Comparison of ENCODE assay signal across 6 cellular contexts in genomic region chr19:19137556-19138109, GRCh38.
DNase-seq lines count a peak whose midpoint lies in the region; ATAC-seq and TF ChIP-seq lines count a peak whose summit lies in the region.

No MANE protein-coding gene starts in this region.

- peaks cover 9% of the 10 kb centered on the region for H3K36me3 Mint-ChIP-seq in activated naive CD8-positive, alpha-beta T cell treated with anti-CD3 and anti-CD28 coated beads, Interleukin-2, amount 50 U/mL, for 24 hours (ENCODE audit: low read depth)

- peak overlapping the region; percentile 92 for H3K4me3 Mint-ChIP-seq in activated naive CD8-positive, alpha-beta T cell treated with anti-CD3 and anti-CD28 coated beads, Interleukin-2, amount 50 U/mL, for 24 hours

- peak overlapping the region; percentile 94 for H3K27ac Mint-ChIP-seq in activated naive CD8-positive, alpha-beta T cell treated with anti-CD3 and anti-CD28 coated beads, Interleukin-2, amount 50 U/mL, for 24 hours

- peaks cover 7 to 10% of the 10 kb centered on the region in 2 donors for H3K4me1 ChIP-seq in mucosa of rectum (ENCODE audit: control insufficient read depth in 2 of 2, insufficient read depth in 2 of 2, low read length in 2 of 2)

- peak overlapping the region; percentile 61 for H3K4me3 ChIP-seq in GM12875 (ENCODE audit: low read depth, low read length)
- H3K4me3 ChIP-seq in mucosa of rectum (ENCODE audit: low read length in 2 of 2) = peak overlapping the region; percentile 94 to 95

- H3K27me3 Mint-ChIP-seq in activated naive CD8-positive, alpha-beta T cell treated with anti-CD3 and anti-CD28 coated beads, Interleukin-2, amount 50 U/mL, for 24 hours = no peaks in the 10 kb centered on the region

- peak overlapping the region; percentile 97 to 99 for H3K9ac ChIP-seq in mucosa of rectum (ENCODE audit: low read depth in 1 of 2, low read length in 2 of 2)

- TF ChIP-seq CTCF in GM12875 (IDR thresholded peaks at IDR 0.05; ENCODE audit: borderline replicate concordance, insufficient read depth, low read depth, low read length) = no peak

- H3K9me3 ChIP-seq in mucosa of rectum (ENCODE audit: control insufficient read depth in 2 of 2, low read length in 2 of 2) = no peaks in the 10 kb centered on the region

- no peak for DNase-seq in activated naive CD8-positive, alpha-beta T cell treated with anti-CD3 and anti-CD28 coated beads, Interleukin-2, amount 50 U/mL, for 24 hours
- DNase-seq in AG08395 (ENCODE audit: low spot score) = no peak
- DNase-seq in SHP77 treated with DMSO at 0.1 percent for 48 hours (lab: John Stamatoyannopoulos, UW) = no peak

- H3K36me3 ChIP-seq in mucosa of rectum (ENCODE audit: control insufficient read depth in 2 of 2, insufficient read depth in 2 of 2, low read length in 2 of 2) = no peaks in the 10 kb centered on the region

- H3K9me3 Mint-ChIP-seq in activated naive CD8-positive, alpha-beta T cell treated with anti-CD3 and anti-CD28 coated beads, Interleukin-2, amount 50 U/mL, for 24 hours = no peaks in the 10 kb centered on the region

- H3K27me3 ChIP-seq in mucosa of rectum (ENCODE audit: control insufficient read depth in 2 of 2, insufficient read depth in 2 of 2, low read length in 2 of 2) = no peaks in the 10 kb centered on the region

- ATAC-seq in activated naive CD8-positive, alpha-beta T cell treated with anti-CD3 and anti-CD28 coated beads, Interleukin-2, amount 50 U/mL, for 24 hours = no peak
- no peak for ATAC-seq in HG03565 (IDR thresholded peaks at IDR 0.05; ENCODE audit: unreplicated experiment)

- H3K4me1 Mint-ChIP-seq in activated naive CD8-positive, alpha-beta T cell treated with anti-CD3 and anti-CD28 coated beads, Interleukin-2, amount 50 U/mL, for 24 hours = peaks cover 22% of the 10 kb centered on the region

- H3K27ac ChIP-seq in mucosa of rectum (ENCODE audit: low read depth in 2 of 2, low read length in 2 of 2) = no peak overlapping the region
